8 cellular contexts compared by ENCODE assay signal in the genomic region with DNA sequence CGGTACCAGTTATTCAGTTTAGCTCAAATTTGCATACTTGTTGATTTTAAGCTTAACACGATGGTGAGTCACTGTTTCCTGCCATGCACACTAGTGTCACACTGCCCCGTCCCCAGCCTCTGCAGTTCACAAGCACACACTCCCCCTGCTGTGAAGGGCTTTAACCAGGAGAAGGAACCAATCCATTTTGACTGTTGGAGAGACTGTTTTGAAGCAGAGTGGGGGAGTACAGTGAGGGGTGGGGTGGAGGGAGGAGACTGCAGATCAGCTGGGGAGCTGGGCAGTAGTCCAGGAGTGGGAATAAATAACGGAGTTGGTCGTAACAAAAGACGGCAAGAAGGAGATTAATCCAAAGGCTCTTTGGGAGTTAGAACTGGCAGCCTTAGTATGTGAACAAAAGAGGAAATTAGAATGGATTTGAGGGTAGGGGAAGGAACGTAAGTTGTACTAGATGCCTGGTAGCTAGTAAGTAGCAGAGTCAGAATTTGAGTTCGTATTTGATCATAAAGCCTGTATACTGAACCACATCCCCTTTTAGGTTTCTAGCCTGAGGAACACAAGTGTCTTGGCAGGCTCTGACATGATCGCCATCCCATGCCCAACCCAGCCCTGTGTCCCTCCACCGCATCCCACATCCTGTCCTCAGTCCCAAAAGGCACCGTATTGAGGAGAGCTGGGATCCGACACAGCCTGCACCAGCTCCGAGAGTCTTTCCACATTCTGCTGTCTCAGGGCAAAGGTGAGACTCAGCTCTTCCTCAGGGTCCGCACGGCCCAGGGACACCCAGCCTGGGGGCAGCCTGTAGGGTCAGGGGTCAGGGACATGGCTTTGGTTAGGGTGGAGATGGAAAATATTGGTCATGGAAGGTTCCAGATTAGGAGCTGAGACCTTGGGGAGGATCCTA. TPM values are rescaled to one million over a fixed set of nuclear protein-coding genes. Genes with fewer than 3 reads are reported as not detected.
DNase-seq lines count a peak whose midpoint lies in the region; ATAC-seq, FAIRE-seq and TF ChIP-seq lines count a peak whose summit lies in the region.

No MANE protein-coding gene starts in this region.

- no peak for FAIRE-seq in pancreas (lab: Jason Lieb, UNC)

- H3K27me3 ChIP-seq in pancreas (no peaks in the 10 kb centered on the region), aorta (ENCODE audit: control insufficient read depth in 1 of 2, insufficient read depth in 2 of 2, low read length in 1 of 2) (no peaks in the 10 kb centered on the region)

- H3K27ac ChIP-seq in pancreas (peak overlapping the region; percentile 47 to 89 (median 59)), aorta (ENCODE audit: low read depth in 1 of 2, low read length in 2 of 2) (peak overlapping the region in 1 of 2 donors; percentile 65)

- H3K4me3 ChIP-seq in pancreas (peak overlapping the region; percentile 48 to 83 (median 65)), aorta (ENCODE audit: low read length in 2 of 2) (peak overlapping the region; percentile 55 to 74)

- DNase-seq in Right ventricle myocardium superior (peak; percentile 51), Right ventricle myocardium inferior (ENCODE audit: missing footprints) (no peak), OCI-M2 (lab: John Stamatoyannopoulos, UW; ENCODE audit: unreplicated experiment) (peak; percentile 15), foreskin melanocyte (peak; percentile 60), pancreas (peak in 3 of 6 donors; percentile 29 to 52 (median 43)), aorta (peak in 1 of 2 donors; percentile 73)
- DNase-seq in activated effector memory CD4-positive, alpha-beta T cell treated with Interleukin-2 at 50 U/mL for 16 hours, result peak; percentile 53

- TF ChIP-seq CTCF in pancreas (IDR thresholded peaks at IDR 0.05), result no peak

- 19 to 30% methylated on average over 15 of the region's 15 CpGs for WGBS in pancreas, 2 donors
- 8 to 11% methylated on average over 15 of the region's 15 CpGs for WGBS in aorta, 2 donors

- ATAC-seq in Right ventricle myocardium superior (ENCODE audit: poor library complexity) (peak; percentile 10), Right ventricle myocardium inferior (no peak), pancreas (peak in 3 of 4 donors; percentile 3 to 35 (median 13)), aorta (ENCODE audit: low FRiP score) (peak; percentile 53), HG03342 (IDR thresholded peaks at IDR 0.05; ENCODE audit: unreplicated experiment) (no peak)

- H3K36me3 ChIP-seq in pancreas, result no peaks in the 10 kb centered on the region
- H3K36me3 ChIP-seq in aorta (ENCODE audit: control insufficient read depth in 1 of 2, insufficient read depth in 2 of 2, low read length in 1 of 2), result peaks cover 0 to 2% of the 10 kb centered on the region in 2 donors

- H3K4me1 ChIP-seq in pancreas (peaks cover 0 to 17% (median 8%) of the 10 kb centered on the region in 3 donors), aorta (ENCODE audit: control insufficient read depth in 1 of 2, insufficient read depth in 2 of 2, low read length in 2 of 2) (no peaks in the 10 kb centered on the region)

- H3K9me3 ChIP-seq in pancreas (no peaks in the 10 kb centered on the region), aorta (ENCODE audit: control insufficient read depth, low read length) (no peaks in the 10 kb centered on the region)

- intact Hi-C loops in Right ventricle myocardium superior (cut with DNase I), result loop anchor here (10.0 kb wide), 1 partner anchor 144 kb away; the partner anchor contains the start of gene TRIM3
- intact Hi-C loops in Right ventricle myocardium inferior (cut with DNase I), result no loop called here
- intact Hi-C loops in pancreas (cut with DNase I), result loop anchor here in 1 of 3 donors (10.0 kb wide), 1 partner anchor 66 kb away; the partner anchor contains the start of gene MRPL17
- intact Hi-C loops in aorta (cut with DNase I), result loop anchor here (1.0 to 5.0 kb wide), 3 partner anchors 39 to 65 kb away; partner anchors contain the start of genes MRPL17 (in 2 of the 2) and DCHS1 (in 1 of the 2)

RNA-seq across cellular contexts. Expression of gene TPP1, which starts 0.9 kb away (rescaled TPM):
- total RNA-seq in Right ventricle myocardium superior (71.5 TPM), Right ventricle myocardium inferior (81.5 TPM), pancreas (10 to 100 TPM; 19.6 to 88.6 (median 24.6) TPM), aorta (100 to 1,000 TPM in 1 of 2 donors, 10 to 100 TPM in 1; 79.5 to 125 TPM)
- polyA plus RNA-seq in pancreas (10 to 100 TPM; 21.0 to 33.0 TPM), aorta (10 to 100 TPM; 26.8 to 38.0 TPM)

RNA-seq across cellular contexts. Expression of gene TAF10, which starts 6.4 kb away (rescaled TPM):
- 83.6 TPM for total RNA-seq in Right ventricle myocardium superior
- total RNA-seq in Right ventricle myocardium inferior, result 90.9 TPM
- 10 to 100 TPM; 53.5 to 96.7 (median 75.6) TPM for total RNA-seq in pancreas
- 100 to 1,000 TPM; 116 TPM for polyA plus RNA-seq in pancreas
- 100 to 1,000 TPM in 1 of 2 donors, 10 to 100 TPM in 1; 79.2 to 108 TPM for total RNA-seq in aorta
- polyA plus RNA-seq in aorta, result 100 to 1,000 TPM in 1 of 2 donors, 10 to 100 TPM in 1; 55.0 to 119 TPM

RNA-seq across cellular contexts. Expression of gene ILK, which starts 14.8 kb away (rescaled TPM):
- 191 TPM for total RNA-seq in Right ventricle myocardium superior
- 233 TPM for total RNA-seq in Right ventricle myocardium inferior
- 10 to 100 TPM; 47.9 to 90.0 (median 67.4) TPM for total RNA-seq in pancreas
- polyA plus RNA-seq in pancreas, result 100 to 1,000 TPM in 1 of 2 donors, 10 to 100 TPM in 1; 98.5 to 137 TPM
- 100 to 1,000 TPM; 336 to 562 TPM for total RNA-seq in aorta
- polyA plus RNA-seq in aorta, result 100 to 1,000 TPM; 287 to 526 TPM

RNA-seq across cellular contexts. Expression of gene RRP8, which starts 15.0 kb away (rescaled TPM):
- total RNA-seq in Right ventricle myocardium superior, result 19.8 TPM
- total RNA-seq in Right ventricle myocardium inferior, result 22.9 TPM
- 10 to 100 TPM in 2 of 6 donors, 1 to 10 TPM in 4; 6.3 to 15.0 (median 8.7) TPM for total RNA-seq in pancreas
- polyA plus RNA-seq in pancreas, result 10 to 100 TPM; 16.6 to 25.0 TPM
- 10 to 100 TPM; 18.8 to 22.2 TPM for total RNA-seq in aorta
- polyA plus RNA-seq in aorta, result 10 to 100 TPM in 1 of 2 donors, 1 to 10 TPM in 1; 3.4 to 37.3 TPM

RNA-seq across cellular contexts. Expression of gene DCHS1, which starts 37.2 kb away (rescaled TPM):
- total RNA-seq in Right ventricle myocardium superior, result 9.6 TPM
- total RNA-seq in Right ventricle myocardium inferior, result 10.7 TPM
- 1 to 10 TPM; 2.3 to 4.1 (median 3.3) TPM for total RNA-seq in pancreas
- 1 to 10 TPM; 4.0 to 4.8 TPM for polyA plus RNA-seq in pancreas
- 10 to 100 TPM; 60.8 to 64.4 TPM for total RNA-seq in aorta
- polyA plus RNA-seq in aorta, result 10 to 100 TPM in 1 of 2 donors, 1 to 10 TPM in 1; 1.4 to 12.4 TPM

Comparison
In these comparisons a context has a peak if more than half of its experiments do, and no peak if none do; other contexts are left out.
1. ATAC-seq: peak in Right ventricle myocardium superior (single experiment), pancreas (3 of 4) and aorta (single experiment); none in Right ventricle myocardium inferior (single experiment) and HG03342 (single experiment).